21 cellular contexts compared by ENCODE assay signal in genomic region chr5:73815631-73816030, GRCh38.
DNase-seq lines count a peak whose midpoint lies in the region; ATAC-seq and TF ChIP-seq lines count a peak whose summit lies in the region.
"Had no signal": no experiment of that assay in that cellular context is flagged by ENCODE, and none has a peak within 500 bp of the region (broad histone marks: within the 10 kb centered on the region; RNA-seq: fewer than 3 reads in every experiment).

No MANE protein-coding gene starts in this region.

- H3K36me3 ChIP-seq in brain microvascular endothelial cell (replicated peaks) (no peaks in the 10 kb centered on the region), uterus (no peaks in the 10 kb centered on the region), prostate gland (no peaks in the 10 kb centered on the region)

- peaks cover 17% of the 10 kb centered on the region for H3K36me3 Mint-ChIP-seq in type B pancreatic cell
- H3K36me3 Mint-ChIP-seq: activated naive CD8-positive, alpha-beta T cell treated with anti-CD3 and anti-CD28 coated beads for 36 hours; IgD-negative memory B cell; mesothelial cell of epicardium had no signal

- peak overlapping the region; percentile 46 for H3K4me3 Mint-ChIP-seq in type B pancreatic cell
- H3K4me3 Mint-ChIP-seq: activated naive CD8-positive, alpha-beta T cell treated with anti-CD3 and anti-CD28 coated beads for 36 hours; B cell; IgD-negative memory B cell; mesothelial cell of epicardium; neural crest cell; stimulated activated naive CD8-positive, alpha-beta T cell treated with anti-CD3 and anti-CD28 coated beads, Interleukin-15, amount 100 ng/mL, for 72 hours had no signal

- WGBS in prostate gland: 72% methylated on average over 4 of the region's 4 CpGs

- in situ Hi-C loops in brain microvascular endothelial cell (cut with HindIII; ENCODE audit: low pct_ligation_motif_present, low sequenced_read_pairs): no loop called here

- peak; percentile 29 for DNase-seq in HPDE6-E6E7 (ENCODE audit: extremely low spot score)
- no peak for DNase-seq in brain microvascular endothelial cell
- peak; percentile 72 to 80 for DNase-seq in foreskin keratinocyte
- no peak for DNase-seq in type B pancreatic cell (ENCODE audit: extremely low spot score, unreplicated experiment)
- no peak for DNase-seq in uterus
- no peak for DNase-seq in prostate gland (ENCODE audit: low spot score)
- DNase-seq in COLO829 (ENCODE audit: low spot score): no peak
- DNase-seq: activated naive CD8-positive, alpha-beta T cell treated with anti-CD3 and anti-CD28 coated beads for 36 hours; dermis blood vessel endothelial cell; NCI-H1417 treated with DMSO at 0.1 percent for 48 hours; NCI-H524 treated with DMSO at 0.1 percent for 48 hours; psoas muscle; small intestine; stimulated activated naive CD8-positive, alpha-beta T cell treated with anti-CD3 and anti-CD28 coated beads, Interleukin-15, amount 100 ng/mL, for 72 hours had no signal

- H3K4me1 ChIP-seq in foreskin keratinocyte: peaks cover 55% of the 10 kb centered on the region
- peaks cover 0 to 5% of the 10 kb centered on the region in 2 donors for H3K4me1 ChIP-seq in uterus
- H3K4me1 ChIP-seq in prostate gland (replicated peaks): no peaks in the 10 kb centered on the region
- H3K4me1 ChIP-seq: psoas muscle, tibial nerve had no signal

- peaks cover 28% of the 10 kb centered on the region for H3K4me1 Mint-ChIP-seq in type B pancreatic cell (ENCODE audit: unreplicated experiment)
- H3K4me1 Mint-ChIP-seq: activated naive CD8-positive, alpha-beta T cell treated with anti-CD3 and anti-CD28 coated beads for 36 hours; B cell; IgD-negative memory B cell; mesothelial cell of epicardium; stimulated activated naive CD8-positive, alpha-beta T cell treated with anti-CD3 and anti-CD28 coated beads, Interleukin-15, amount 100 ng/mL, for 72 hours had no signal

- H3K27ac ChIP-seq in brain microvascular endothelial cell (peak overlapping the region; percentile 73), foreskin keratinocyte (no peak overlapping the region), uterus (no peak overlapping the region), prostate gland (no peak overlapping the region)
- H3K27ac ChIP-seq: psoas muscle, tibial nerve had no signal

- TF ChIP-seq POLR2A in uterus (IDR thresholded peaks at IDR 0.05) (no peak), prostate gland (IDR thresholded peaks at IDR 0.05) (no peak)

- H3K9me3 ChIP-seq in uterus: no peaks in the 10 kb centered on the region
- no peaks in the 10 kb centered on the region for H3K9me3 ChIP-seq in prostate gland
- H3K9me3 ChIP-seq: psoas muscle, tibial nerve had no signal

- H3K4me3 ChIP-seq in brain microvascular endothelial cell (ENCODE audit: low read depth, low read length): no peak overlapping the region
- no peak overlapping the region for H3K4me3 ChIP-seq in uterus
- no peak overlapping the region for H3K4me3 ChIP-seq in prostate gland
- H3K4me3 ChIP-seq: psoas muscle, tibial nerve had no signal

- no peaks in the 10 kb centered on the region for H3K27me3 ChIP-seq in brain microvascular endothelial cell (replicated peaks)
- no peaks in the 10 kb centered on the region for H3K27me3 ChIP-seq in foreskin keratinocyte
- H3K27me3 ChIP-seq in uterus: no peaks in the 10 kb centered on the region
- H3K27me3 ChIP-seq in prostate gland (replicated peaks; ENCODE audit: insufficient read depth): no peaks in the 10 kb centered on the region
- H3K27me3 ChIP-seq: tibial nerve had no signal

- intact Hi-C loops in uterus (cut with DNase I; ENCODE audit: low total_unique reads): no loop called here
- intact Hi-C loops in prostate gland (cut with DNase I): no loop called here

- no peaks in the 10 kb centered on the region for H3K9me3 Mint-ChIP-seq in type B pancreatic cell
- H3K9me3 Mint-ChIP-seq: activated naive CD8-positive, alpha-beta T cell treated with anti-CD3 and anti-CD28 coated beads for 36 hours; mesothelial cell of epicardium; stimulated activated naive CD8-positive, alpha-beta T cell treated with anti-CD3 and anti-CD28 coated beads, Interleukin-15, amount 100 ng/mL, for 72 hours had no signal

- TF ChIP-seq CTCF in brain microvascular endothelial cell (IDR thresholded peaks at IDR 0.05; ENCODE audit: low read depth, low read length, missing control alignments): no peak
- TF ChIP-seq CTCF in foreskin keratinocyte (conservative IDR thresholded peaks at IDR 0.05): no peak
- no peak for TF ChIP-seq CTCF in type B pancreatic cell (conservative IDR thresholded peaks at IDR 0.05)
- no peak for TF ChIP-seq CTCF in uterus (IDR thresholded peaks at IDR 0.05)
- TF ChIP-seq CTCF in prostate gland (IDR thresholded peaks at IDR 0.05): no peak

- H3K27me3 Mint-ChIP-seq in type B pancreatic cell: no peaks in the 10 kb centered on the region

- no peak overlapping the region for H3K27ac Mint-ChIP-seq in type B pancreatic cell
- H3K27ac Mint-ChIP-seq: activated naive CD8-positive, alpha-beta T cell treated with anti-CD3 and anti-CD28 coated beads for 36 hours; B cell; IgD-negative memory B cell; mesothelial cell of epicardium; stimulated activated naive CD8-positive, alpha-beta T cell treated with anti-CD3 and anti-CD28 coated beads, Interleukin-15, amount 100 ng/mL, for 72 hours had no signal

- peak; percentile 70 for ATAC-seq in foreskin keratinocyte
- ATAC-seq: left lobe of liver; psoas muscle; Right ventricle myocardium inferior; stimulated activated naive CD8-positive, alpha-beta T cell treated with anti-CD3 and anti-CD28 coated beads, Interleukin-15, amount 100 ng/mL, for 72 hours had no signal

Comparison
In these comparisons a context has a peak if more than half of its experiments do, and no peak if none do; other contexts are left out.
1. DNase-seq: peak in HPDE6-E6E7 (single experiment) and foreskin keratinocyte (2 of 2); none in brain microvascular endothelial cell (single experiment), type B pancreatic cell (single experiment), uterus (0 of 2), prostate gland (single experiment) and COLO829 (single experiment).